7 cellular contexts compared by ENCODE assay signal in genomic region chr3:119293105-119293683, GRCh38. TPM values are rescaled to one million over a fixed set of nuclear protein-coding genes. Genes with fewer than 3 reads are reported as not detected.
A peak's percentile ranks its signal among the peaks of the same experiment; 100 is the strongest.
DNase-seq lines count a peak whose midpoint lies in the region; FAIRE-seq and TF ChIP-seq lines count a peak whose summit lies in the region.

No MANE protein-coding gene starts in this region.

- peak; percentile 1 for DNase-seq in HCEC 1CT
- DNase-seq in activated CD4-positive, alpha-beta memory T cell treated with anti-CD3 and anti-CD28 coated beads, Interleukin-2, amount 10 ng/mL, durations not matched to agents 7 days and 5 days: no peak
- no peak for DNase-seq in keratinocyte (ENCODE audit: low read depth, low spot score)
- no peak for DNase-seq in HuH-7.5 (ENCODE audit: low spot score)
- DNase-seq in C1 segment of cervical spinal cord (lab: John Stamatoyannopoulos, UW): no peak
- no peak for DNase-seq in UCSD-AML1 (lab: John Stamatoyannopoulos, UW; ENCODE audit: unreplicated experiment)

- POLR2A ChIA-PET in activated CD4-positive, alpha-beta memory T cell treated with anti-CD3 and anti-CD28 coated beads, Interleukin-2, amount 10 ng/mL, durations not matched to agents 7 days and 5 days (lab: Charles Lee): interaction anchor here (1.0 to 5.9 kb wide), 6 partner anchors 29 to 802 kb away, joined by 3 to 60 read pairs (median 6); partner anchors contain the start of genes POGLUT1 and TMEM39A

- peaks cover 5% of the 10 kb centered on the region for H3K9me3 Mint-ChIP-seq in activated CD4-positive, alpha-beta memory T cell treated with anti-CD3 and anti-CD28 coated beads, Interleukin-2, amount 10 ng/mL, durations not matched to agents 7 days and 5 days

- H3K9me3 ChIP-seq in keratinocyte (ENCODE audit: control insufficient read depth, low read depth, low read length): no peaks in the 10 kb centered on the region
- no peaks in the 10 kb centered on the region for H3K9me3 ChIP-seq in subcutaneous abdominal adipose tissue (ENCODE audit: control insufficient read depth in 5 of 5, low read length in 5 of 5)

- H3K9ac ChIP-seq in keratinocyte (ENCODE audit: control insufficient read depth, extremely low read depth, insufficient read depth, low read length) (no peak overlapping the region), subcutaneous abdominal adipose tissue (ENCODE audit: low read length in 5 of 5) (peak overlapping the region; percentile 74 to 96 (median 87))

- peak overlapping the region; percentile 80 for H3K4me3 Mint-ChIP-seq in activated CD4-positive, alpha-beta memory T cell treated with anti-CD3 and anti-CD28 coated beads, Interleukin-2, amount 10 ng/mL, durations not matched to agents 7 days and 5 days

- H4K20me1 ChIP-seq in keratinocyte (ENCODE audit: control insufficient read depth, extremely low read depth, insufficient read depth, low read length): no peaks in the 10 kb centered on the region

- peaks cover 32% of the 10 kb centered on the region for H3K27me3 Mint-ChIP-seq in activated CD4-positive, alpha-beta memory T cell treated with anti-CD3 and anti-CD28 coated beads, Interleukin-2, amount 10 ng/mL, durations not matched to agents 7 days and 5 days

- no peak for TF ChIP-seq CTCF in keratinocyte (optimal IDR thresholded peaks at IDR 0.05 in 1 of 3, IDR thresholded peaks at IDR 0.05 in 1 of 3, conservative IDR thresholded peaks at IDR 0.05 in 1 of 3; ENCODE audit: extremely low read depth in 1 of 3, insufficient read depth in 2 of 3, low read length in 3 of 3)

- H3K36me3 ChIP-seq in keratinocyte (ENCODE audit: control insufficient read depth in 2 of 2, extremely low read depth in 1 of 2, insufficient read depth in 2 of 2, low read length in 2 of 2) (no peaks in the 10 kb centered on the region), subcutaneous abdominal adipose tissue (ENCODE audit: control insufficient read depth in 5 of 5, insufficient read depth in 5 of 5, low read length in 5 of 5) (peaks cover 0 to 6% (median 0%) of the 10 kb centered on the region in 5 donors)

- H3K27me3 ChIP-seq in keratinocyte (ENCODE audit: control insufficient read depth, extremely low read depth, insufficient read depth, low read length) (no peaks in the 10 kb centered on the region), subcutaneous abdominal adipose tissue (ENCODE audit: control insufficient read depth in 5 of 5, insufficient read depth in 4 of 5, low read length in 5 of 5) (no peaks in the 10 kb centered on the region)

- H3K27ac Mint-ChIP-seq in activated CD4-positive, alpha-beta memory T cell treated with anti-CD3 and anti-CD28 coated beads, Interleukin-2, amount 10 ng/mL, durations not matched to agents 7 days and 5 days: peak overlapping the region; percentile 74

- H3K9me1 ChIP-seq in keratinocyte (ENCODE audit: control insufficient read depth, extremely low read depth, insufficient read depth, low read length): no peaks in the 10 kb centered on the region

- H3K36me3 Mint-ChIP-seq in activated CD4-positive, alpha-beta memory T cell treated with anti-CD3 and anti-CD28 coated beads, Interleukin-2, amount 10 ng/mL, durations not matched to agents 7 days and 5 days (ENCODE audit: low read depth): peaks cover 4% of the 10 kb centered on the region

- H3K79me2 ChIP-seq in keratinocyte (ENCODE audit: control insufficient read depth, insufficient read depth, low read length): no peaks in the 10 kb centered on the region

- no peak for FAIRE-seq in keratinocyte (lab: Jason Lieb, UNC)

- CTCF ChIA-PET in activated CD4-positive, alpha-beta memory T cell treated with anti-CD3 and anti-CD28 coated beads, Interleukin-2, amount 10 ng/mL, durations not matched to agents 7 days and 5 days (lab: Charles Lee): interaction anchor here (1.1 to 2.5 kb wide), 2 partner anchors 29 to 52 kb away, joined by 3 to 8 read pairs; partner anchors contain the start of gene B4GALT4

- H3K4me1 ChIP-seq in keratinocyte (ENCODE audit: control insufficient read depth, extremely low read depth, insufficient read depth, low read length) (peaks cover 6% of the 10 kb centered on the region), subcutaneous abdominal adipose tissue (ENCODE audit: control insufficient read depth in 5 of 5, insufficient read depth in 5 of 5, low read length in 5 of 5) (peaks cover 2 to 49% (median 42%) of the 10 kb centered on the region in 5 donors)

- dilution Hi-C loops in keratinocyte (cut with MboI; ENCODE audit: extremely low pct_ligation_motif_present, low sequenced_read_pairs): no loop called here

- H2AFZ ChIP-seq in keratinocyte (ENCODE audit: control insufficient read depth, low read length): no peak overlapping the region

- H3K4me3 ChIP-seq in keratinocyte (ENCODE audit: control insufficient read depth in 2 of 3, extremely low read depth in 1 of 3, insufficient read depth in 2 of 3, low read depth in 1 of 3, low read length in 3 of 3) (peak overlapping the region in 1 of 3 experiments; percentile 84), subcutaneous abdominal adipose tissue (ENCODE audit: low read depth in 1 of 5, low read length in 5 of 5) (peak overlapping the region; percentile 74 to 96 (median 90))

- H3K27ac ChIP-seq in keratinocyte (ENCODE audit: control insufficient read depth, insufficient read depth, low read length) (no peak overlapping the region), subcutaneous abdominal adipose tissue (ENCODE audit: low read depth, low read length) (peak overlapping the region; percentile 96)

- peak overlapping the region; percentile 94 for H3K4me2 ChIP-seq in keratinocyte (ENCODE audit: control insufficient read depth, extremely low read depth, insufficient read depth, low read depth, low read length)

- H3K4me1 Mint-ChIP-seq in activated CD4-positive, alpha-beta memory T cell treated with anti-CD3 and anti-CD28 coated beads, Interleukin-2, amount 10 ng/mL, durations not matched to agents 7 days and 5 days: peaks cover 44% of the 10 kb centered on the region

RNA-seq across cellular contexts. Expression of gene ARHGAP31, which starts 1.0 kb away (rescaled TPM):
- 1 to 10 TPM; 3.7 to 4.5 TPM for total RNA-seq in activated CD4-positive, alpha-beta memory T cell treated with anti-CD3 and anti-CD28 coated beads, Interleukin-2, amount 10 ng/mL, durations not matched to agents 7 days and 5 days
- 3.0 to 4.8 TPM (median 3.5 TPM) in 3 replicates for polyA plus RNA-seq in keratinocyte
- 0.52 TPM for polyA plus RNA-seq in keratinocyte (2011; ENCODE audit: low read depth)
- 2.6 and 3.2 TPM in 2 replicates for polyA plus RNA-seq in keratinocyte (2011; cell fraction: cytosol; rRNA removed)
- 3.0 and 4.8 TPM in 2 replicates for polyA plus RNA-seq in keratinocyte (2011; cell fraction: nucleus; rRNA removed)
- 0.76 and 2.4 TPM in 2 replicates for polyA plus RNA-seq in keratinocyte (2012; ENCODE audit: low replicate concordance)
- polyA minus RNA-seq in keratinocyte: 3.8 to 8.6 TPM (median 4.3 TPM) in 3 replicates
- polyA minus RNA-seq in keratinocyte (2011; cell fraction: cytosol; rRNA and poly(A)+ RNA removed): 3.3 TPM
- polyA minus RNA-seq in keratinocyte (2011; cell fraction: nucleus; rRNA and poly(A)+ RNA removed): 3.0 and 6.6 TPM in 2 replicates

RNA-seq across cellular contexts. Expression of gene B4GALT4, which starts 52.5 kb away (rescaled TPM):
- 10 to 100 TPM; 10.9 to 11.6 TPM for total RNA-seq in activated CD4-positive, alpha-beta memory T cell treated with anti-CD3 and anti-CD28 coated beads, Interleukin-2, amount 10 ng/mL, durations not matched to agents 7 days and 5 days
- polyA plus RNA-seq in keratinocyte: 26.0 to 43.3 TPM (median 29.4 TPM) in 3 replicates
- polyA plus RNA-seq in keratinocyte (2011; ENCODE audit: low read depth): 77.7 TPM
- 17.5 and 19.2 TPM in 2 replicates for polyA plus RNA-seq in keratinocyte (2011; cell fraction: cytosol; rRNA removed)
- polyA plus RNA-seq in keratinocyte (2011; cell fraction: nucleus; rRNA removed): 33.1 and 43.3 TPM in 2 replicates
- 23.0 and 33.6 TPM in 2 replicates for polyA plus RNA-seq in keratinocyte (2012; ENCODE audit: low replicate concordance)
- polyA minus RNA-seq in keratinocyte: 11.9 to 23.7 TPM (median 22.4 TPM) in 3 replicates
- 23.2 TPM for polyA minus RNA-seq in keratinocyte (2011; cell fraction: cytosol; rRNA and poly(A)+ RNA removed)
- 13.4 and 22.0 TPM in 2 replicates for polyA minus RNA-seq in keratinocyte (2011; cell fraction: nucleus; rRNA and poly(A)+ RNA removed)
